In the genomic region with DNA sequence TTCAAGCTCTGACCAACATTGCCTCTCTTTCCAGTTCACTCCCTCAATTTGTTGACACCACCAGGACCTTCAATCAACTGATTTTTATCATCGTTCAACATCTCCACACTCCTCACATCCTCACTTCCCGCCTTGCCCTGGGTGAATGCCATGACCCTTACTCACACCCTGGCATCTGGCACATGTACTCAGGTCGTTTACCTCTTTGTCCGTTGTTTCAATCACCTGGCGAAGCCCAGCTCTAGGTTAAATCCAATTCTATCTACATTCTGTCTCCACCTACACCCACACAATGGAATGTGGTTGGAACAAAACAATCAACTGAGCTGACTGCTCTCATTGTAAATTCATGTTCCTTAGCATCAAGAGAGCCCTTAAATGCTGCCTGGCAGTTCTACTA, we compare ENCODE assay signal across 26 cellular contexts. TPM values are rescaled to one million over a fixed set of nuclear protein-coding genes. Genes with fewer than 3 reads are reported as not detected.
"Had no signal": no experiment of that assay in that cellular context is flagged by ENCODE, and none has a peak within 500 bp of the region (broad histone marks: within the 10 kb centered on the region; RNA-seq: fewer than 3 reads in every experiment).

No MANE protein-coding gene starts in this region.

- DNase-seq: activated B cell treated with CpG ODN at 0.5 μM for 24 hours; activated CD4-positive, alpha-beta memory T cell treated with anti-CD3 and anti-CD28 coated beads for 36 hours; activated CD4-positive, alpha-beta T cell treated with anti-CD3 and anti-CD28 coated beads for 1 hour; activated CD4-positive, alpha-beta T cell treated with anti-CD3 and anti-CD28 coated beads, Interleukin-2, amount 10 ng/mL, durations not matched to agents 24 days and 14 days; activated CD8-positive, alpha-beta memory T cell treated with anti-CD3 and anti-CD28 coated beads for 24 hours; activated effector memory CD4-positive, alpha-beta T cell treated with anti-CD3 and anti-CD28 coated beads, Interleukin-2, amount 50 U/mL, for 16 hours; activated naive CD4-positive, alpha-beta T cell treated with Interleukin-2 at 50 U/mL for 16 hours; activated naive CD8-positive, alpha-beta T cell treated with anti-CD3 and anti-CD28 coated beads, Interleukin-2, amount 50 U/mL, for 24 hours; activated T-cell treated with anti-CD3 and anti-CD28 coated beads, Interleukin-2, amount 50 U/mL, for 4 hours; amniotic stem cell; KG1; MM.1S; NCI-H1105; NCI-H1436; NCI-H1694 treated with DMSO at 0.1 percent for 48 hours; NCI-H2029 treated with DMSO at 0.1 percent for 48 hours; NCI-H510A treated with DMSO at 0.1 percent for 48 hours; NCI-H69; NK-92 treated with Interleukin-12 subunit alpha and Interleukin-12 subunit beta, amount 100 ng/mL, for 24 hours; OCI-M1; Peyer's patch; SHP77; T-helper 17 cell; T-helper 9 cell had no signal

RNA-seq across cellular contexts. Expression of a gene that starts 24.2 kb away (rescaled TPM):
- total RNA-seq: activated CD4-positive, alpha-beta memory T cell treated with anti-CD3 and anti-CD28 coated beads for 36 hours; activated CD4-positive, alpha-beta T cell treated with anti-CD3 and anti-CD28 coated beads, Interleukin-2, amount 10 ng/mL, durations not matched to agents 24 days and 14 days; activated naive CD4-positive, alpha-beta T cell treated with anti-CD3 and anti-CD28 coated beads, Interleukin-2, amount 50 U/mL, for 72 hours; activated T-cell treated with anti-CD3 and anti-CD28 coated beads, Interleukin-2, amount 50 U/mL, for 4 hours; cardiac muscle cell; T-helper 17 cell had no signal
- polyA plus RNA-seq: cardiac muscle cell had no signal
